ENCODE assay signal across 8 cellular contexts in the genomic region with DNA sequence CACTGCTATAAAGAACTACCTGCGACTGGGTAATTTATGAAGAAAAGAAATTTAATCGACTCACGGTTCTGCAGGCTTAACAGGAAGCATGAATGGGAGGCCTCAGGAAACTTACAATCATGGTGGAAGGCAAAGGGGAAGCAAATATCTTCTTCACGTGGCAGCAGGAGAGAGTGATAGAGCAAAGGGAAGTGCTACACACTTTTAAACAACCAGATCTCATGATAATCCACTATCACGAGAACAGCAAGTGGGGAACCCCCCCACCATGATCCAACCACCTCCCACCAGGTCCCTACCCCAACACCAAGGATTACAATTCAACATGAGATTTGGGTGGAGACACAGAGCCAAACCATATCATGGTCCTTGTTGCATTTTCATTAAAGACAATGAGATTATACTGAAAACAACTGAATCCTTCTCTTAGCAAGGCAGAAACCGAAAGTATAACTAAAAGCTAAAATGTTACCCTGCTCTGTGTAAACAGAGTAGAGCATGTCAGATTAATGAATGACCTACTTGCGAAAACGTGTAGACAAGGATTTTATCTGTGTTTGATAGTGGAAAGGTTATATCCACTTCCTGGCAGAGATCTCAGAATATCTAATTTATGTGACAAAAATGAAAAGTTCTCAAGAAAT.
DNase-seq lines count a peak whose midpoint lies in the region; ATAC-seq lines count a peak whose summit lies in the region.

No MANE protein-coding gene starts in this region.

- no peaks in the 10 kb centered on the region for H3K27me3 ChIP-seq in thymus (ENCODE audit: control insufficient read depth, insufficient read depth)

- H3K9me3 Mint-ChIP-seq in activated CD8-positive, alpha-beta memory T cell treated with anti-CD3 and anti-CD28 coated beads, Interleukin-2, amount 10 ng/mL, durations not matched to agents 7 days and 5 days (ENCODE audit: low read depth), result no peaks in the 10 kb centered on the region
- H3K9me3 Mint-ChIP-seq in effector memory CD8-positive, alpha-beta T cell, result no peaks in the 10 kb centered on the region

- peaks cover 7% of the 10 kb centered on the region for H3K4me1 Mint-ChIP-seq in activated CD8-positive, alpha-beta memory T cell treated with anti-CD3 and anti-CD28 coated beads, Interleukin-2, amount 10 ng/mL, durations not matched to agents 7 days and 5 days
- H3K4me1 Mint-ChIP-seq in effector memory CD8-positive, alpha-beta T cell (ENCODE audit: low read depth in 2 of 2), result peaks cover 0 to 6% of the 10 kb centered on the region in 2 donors

- no peaks in the 10 kb centered on the region for H3K36me3 Mint-ChIP-seq in activated CD8-positive, alpha-beta memory T cell treated with anti-CD3 and anti-CD28 coated beads, Interleukin-2, amount 10 ng/mL, durations not matched to agents 7 days and 5 days
- H3K36me3 Mint-ChIP-seq in effector memory CD8-positive, alpha-beta T cell (ENCODE audit: insufficient read depth), result no peaks in the 10 kb centered on the region

- H3K27me3 Mint-ChIP-seq in activated CD8-positive, alpha-beta memory T cell treated with anti-CD3 and anti-CD28 coated beads, Interleukin-2, amount 10 ng/mL, durations not matched to agents 7 days and 5 days, result peaks cover 14% of the 10 kb centered on the region
- peaks cover 14 to 30% of the 10 kb centered on the region in 2 donors for H3K27me3 Mint-ChIP-seq in effector memory CD8-positive, alpha-beta T cell

- peak; percentile 60 for ATAC-seq in activated CD8-positive, alpha-beta memory T cell treated with anti-CD3 and anti-CD28 coated beads, Interleukin-2, amount 10 ng/mL, durations not matched to agents 7 days and 5 days
- ATAC-seq in HG03342 (IDR thresholded peaks at IDR 0.05; ENCODE audit: unreplicated experiment), result peak; percentile 77
- ATAC-seq in effector memory CD8-positive, alpha-beta T cell (replicated peaks), result peak; percentile 56

- peak overlapping the region; percentile 10 for H3K27ac Mint-ChIP-seq in activated CD8-positive, alpha-beta memory T cell treated with anti-CD3 and anti-CD28 coated beads, Interleukin-2, amount 10 ng/mL, durations not matched to agents 7 days and 5 days
- peak overlapping the region in 1 of 2 donors; percentile 16 for H3K27ac Mint-ChIP-seq in effector memory CD8-positive, alpha-beta T cell

- CTCF ChIA-PET in activated CD8-positive, alpha-beta memory T cell treated with anti-CD3 and anti-CD28 coated beads, Interleukin-2, amount 10 ng/mL, durations not matched to agents 7 days and 5 days (lab: Charles Lee), result no interaction called here

- H3K4me1 ChIP-seq in thymus (ENCODE audit: control insufficient read depth, insufficient read depth, low read length), result no peaks in the 10 kb centered on the region

- no peaks in the 10 kb centered on the region for H3K9me3 ChIP-seq in thymus (ENCODE audit: control insufficient read depth)

- H3K4me3 Mint-ChIP-seq in activated CD8-positive, alpha-beta memory T cell treated with anti-CD3 and anti-CD28 coated beads, Interleukin-2, amount 10 ng/mL, durations not matched to agents 7 days and 5 days, result peak overlapping the region; percentile 34
- peak overlapping the region in 1 of 2 donors; percentile 22 for H3K4me3 Mint-ChIP-seq in effector memory CD8-positive, alpha-beta T cell

- no peaks in the 10 kb centered on the region for H3K36me3 ChIP-seq in thymus (ENCODE audit: control insufficient read depth, insufficient read depth)

- no peak for DNase-seq in activated CD8-positive, alpha-beta memory T cell treated with anti-CD3 and anti-CD28 coated beads, Interleukin-2, amount 10 ng/mL, durations not matched to agents 7 days and 5 days
- no peak for DNase-seq in activated CD8-positive, alpha-beta memory T cell treated with anti-CD3 and anti-CD28 coated beads, Interleukin-2, amount 50 U/mL, for 48 hours
- DNase-seq in effector memory CD8-positive, alpha-beta T cell, result no peak
- DNase-seq in mucosa of gallbladder (ENCODE audit: low spot score), result no peak
- DNase-seq in AG20443 (ENCODE audit: low spot score), result no peak
- no peak for DNase-seq in DMS79 treated with DMSO at 0.1 percent for 48 hours (lab: John Stamatoyannopoulos, UW)

- H3K27ac ChIP-seq in thymus (ENCODE audit: low read depth), result peak overlapping the region; percentile 8

- H3K4me3 ChIP-seq in thymus (ENCODE audit: low read length), result no peak overlapping the region

- WGBS in thymus, result 70% methylated on average over 8 of the region's 8 CpGs
